In the genomic region with DNA sequence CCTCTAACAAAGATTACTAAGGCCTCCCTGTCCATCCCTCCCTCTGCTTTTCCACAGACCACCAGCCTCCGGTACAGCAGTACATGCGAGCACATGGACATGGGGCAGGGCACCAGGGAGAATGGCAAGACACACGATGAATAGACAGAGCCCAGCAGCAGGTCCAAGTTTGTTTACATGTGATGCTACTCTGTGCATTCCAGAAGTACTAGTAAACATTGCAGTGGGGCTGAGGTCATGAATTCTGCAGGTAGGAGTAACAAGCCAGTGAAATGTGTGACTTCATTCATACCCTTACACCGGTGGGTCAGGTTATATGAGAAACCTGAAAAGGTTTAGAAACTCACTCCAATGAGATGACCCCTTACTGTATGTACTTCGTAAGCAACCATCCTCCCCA, we compare ENCODE assay signal across 15 cellular contexts.
"Had no signal": no experiment of that assay in that cellular context is flagged by ENCODE, and none has a peak within 500 bp of the region (broad histone marks: within the 10 kb centered on the region; RNA-seq: fewer than 3 reads in every experiment).

No MANE protein-coding gene starts in this region.

- FAIRE-seq: islet of Langerhans had no signal

- H3K9me3 ChIP-seq: esophagus squamous epithelium, left ventricle myocardium inferior, ovary, stomach, thyroid gland, vagina had no signal

- DNase-seq: activated CD4-positive, alpha-beta T cell treated with anti-CD3 and anti-CD28 coated beads, Interleukin-2, amount 50 U/mL, for 4 hours; activated T-cell treated with anti-CD3 and anti-CD28 coated beads, Interleukin-2, amount 50 U/mL, for 1 hour; anterior cingulate cortex; esophagus squamous epithelium; foreskin fibroblast; left ventricle myocardium inferior; ovary; stimulated activated CD4-positive, alpha-beta T cell treated with anti-CD3 and anti-CD28 coated beads, Interleukin-2, amount 100 ng/mL, for 48 hours; stomach; T-helper 2 cell; thyroid gland had no signal

- H3K27ac ChIP-seq: esophagus squamous epithelium, left ventricle myocardium inferior, ovary, stomach, thyroid gland, vagina had no signal

- H3K4me1 ChIP-seq: left ventricle myocardium inferior, stomach, vagina had no signal

- H3K36me3 Mint-ChIP-seq: activated naive CD8-positive, alpha-beta T cell had no signal

- H3K27me3 ChIP-seq: esophagus squamous epithelium, ovary, thyroid gland, vagina had no signal

- H3K4me3 ChIP-seq: esophagus squamous epithelium, left ventricle myocardium inferior, ovary, stomach, thyroid gland, vagina had no signal

- H3K27ac Mint-ChIP-seq: activated naive CD8-positive, alpha-beta T cell had no signal

- H3K4me1 Mint-ChIP-seq: neural crest cell had no signal

- H3K36me3 ChIP-seq: esophagus squamous epithelium, left ventricle myocardium inferior, ovary, stomach, thyroid gland, vagina had no signal

- H3K4me3 Mint-ChIP-seq: activated naive CD8-positive, alpha-beta T cell; neural crest cell had no signal
